27 cellular contexts compared by ENCODE assay signal in genomic region chr4:57764840-57765239, GRCh38.
"Had no signal": no experiment of that assay in that cellular context is flagged by ENCODE, and none has a peak within 500 bp of the region (broad histone marks: within the 10 kb centered on the region; RNA-seq: fewer than 3 reads in every experiment).

No MANE protein-coding gene starts in this region.

- ATAC-seq: activated CD8-positive, alpha-beta T cell treated with anti-CD3 and anti-CD28 coated beads for 36 hours; activated naive CD8-positive, alpha-beta T cell treated with anti-CD3 and anti-CD28 coated beads, Interleukin-2, amount 50 U/mL, for 24 hours; esophagus mucosa; heart left ventricle; left lung; lower lobe of right lung; pancreas; right cardiac atrium; T-helper 17 cell; WTC11 had no signal

- H3K36me3 Mint-ChIP-seq: activated naive CD4-positive, alpha-beta T cell treated with anti-CD3 and anti-CD28 coated beads, Interleukin-2, amount 50 U/mL, for 24 hours had no signal

- H3K36me3 ChIP-seq: breast epithelium, heart left ventricle, left lung, lower lobe of right lung, pancreas, transverse colon had no signal

- H3K9me3 ChIP-seq: breast epithelium, left lung, lower lobe of right lung, pancreas, testis, transverse colon had no signal

- H3K4me1 ChIP-seq: breast epithelium, heart left ventricle, left lung, lower lobe of right lung, pancreas, testis, transverse colon had no signal

- H3K27ac Mint-ChIP-seq: activated CD8-positive, alpha-beta T cell treated with anti-CD3 and anti-CD28 coated beads for 36 hours; activated naive CD4-positive, alpha-beta T cell treated with anti-CD3 and anti-CD28 coated beads, Interleukin-2, amount 50 U/mL, for 24 hours; activated naive CD8-positive, alpha-beta T cell treated with anti-CD3 and anti-CD28 coated beads, Interleukin-2, amount 50 U/mL, for 24 hours; activated T-helper 2 cell treated with anti-CD3 and anti-CD28 coated beads, Interferon-gamma antibody, Interleukin-2, Interleukin-4, amounts not matched to agents 10 μg/mL and 5 μg/mL and 100 μg/mL, durations not matched to agents 14 hours and 24 hours and 36 hours; endodermal cell; nephron; T-helper 17 cell; WTC11 had no signal

- H3K27me3 Mint-ChIP-seq: activated CD8-positive, alpha-beta T cell treated with anti-CD3 and anti-CD28 coated beads for 36 hours; activated naive CD4-positive, alpha-beta T cell treated with anti-CD3 and anti-CD28 coated beads, Interleukin-2, amount 50 U/mL, for 24 hours; activated naive CD8-positive, alpha-beta T cell treated with anti-CD3 and anti-CD28 coated beads, Interleukin-2, amount 50 U/mL, for 24 hours; T-helper 17 cell had no signal

- H3K4me3 ChIP-seq: breast epithelium, heart left ventricle, left lung, lower lobe of right lung, pancreas, testis, transverse colon had no signal

- H3K4me1 Mint-ChIP-seq: activated naive CD4-positive, alpha-beta T cell treated with anti-CD3 and anti-CD28 coated beads, Interleukin-2, amount 50 U/mL, for 24 hours; activated naive CD8-positive, alpha-beta T cell treated with anti-CD3 and anti-CD28 coated beads, Interleukin-2, amount 50 U/mL, for 24 hours; endodermal cell; nephron; T-helper 17 cell had no signal

- H3K27me3 ChIP-seq: breast epithelium, heart left ventricle, left lung, pancreas, testis, transverse colon had no signal

- DNase-seq: activated CD4-positive, alpha-beta T cell treated with anti-CD3 and anti-CD28 coated beads for 1 hour; activated CD4-positive, alpha-beta T cell treated with anti-CD3 and anti-CD28 coated beads, Interleukin-2, amount 50 U/mL, for 1 hour; activated CD8-positive, alpha-beta T cell treated with anti-CD3 and anti-CD28 coated beads for 36 hours; activated naive CD8-positive, alpha-beta T cell treated with anti-CD3 and anti-CD28 coated beads, Interleukin-2, amount 50 U/mL, for 24 hours; activated T-cell treated with anti-CD3 and anti-CD28 coated beads, Interleukin-2, amount 50 U/mL, for 48 hours; central memory CD4-positive, alpha-beta T cell; endodermal cell; foreskin fibroblast; heart left ventricle; left lung; lower lobe of right lung; mesendoderm; pancreas; right cardiac atrium; stimulated activated CD4-positive, alpha-beta T cell treated with anti-CD3 and anti-CD28 coated beads, Interleukin-15, amount 100 ng/mL, for 24 hours; stimulated activated CD4-positive, alpha-beta T cell treated with anti-CD3 and anti-CD28 coated beads, Interleukin-2, amount 100 ng/mL, for 24 hours; stimulated activated naive CD4-positive, alpha-beta T cell; T-helper 17 cell; T1000; testis; transverse colon had no signal

- H3K4me3 Mint-ChIP-seq: activated CD8-positive, alpha-beta T cell treated with anti-CD3 and anti-CD28 coated beads for 36 hours; activated naive CD4-positive, alpha-beta T cell treated with anti-CD3 and anti-CD28 coated beads, Interleukin-2, amount 50 U/mL, for 24 hours; activated naive CD8-positive, alpha-beta T cell treated with anti-CD3 and anti-CD28 coated beads, Interleukin-2, amount 50 U/mL, for 24 hours; endodermal cell; nephron; T-helper 17 cell; WTC11 had no signal

- H3K27ac ChIP-seq: breast epithelium, heart left ventricle, left lung, lower lobe of right lung, pancreas, testis, transverse colon had no signal
